In genomic region chr16:48596326-48596725, GRCh38 we compare ENCODE assay signal across 9 cellular contexts. TPM values are rescaled to one million over a fixed set of nuclear protein-coding genes. Genes with fewer than 3 reads are reported as not detected.
A peak's percentile ranks its signal among the peaks of the same experiment; 100 is the strongest.
DNase-seq lines count a peak whose midpoint lies in the region; ATAC-seq and TF ChIP-seq lines count a peak whose summit lies in the region.
"Had no signal": no experiment of that assay in that cellular context is flagged by ENCODE, and none has a peak within 500 bp of the region (broad histone marks: within the 10 kb centered on the region; RNA-seq: fewer than 3 reads in every experiment).

No MANE protein-coding gene starts in this region.

- TF ChIP-seq CTCF in activated CD8-positive, alpha-beta T cell treated with anti-CD3 and anti-CD28 coated beads for 36 hours (IDR thresholded peaks at IDR 0.05), result no peak
- TF ChIP-seq CTCF in neutrophil (IDR thresholded peaks at IDR 0.05) (no peak), Calu3 (IDR thresholded peaks at IDR 0.05; ENCODE audit: unreplicated experiment) (no peak)

- no TSS peak for BruUV-seq in Calu3 (replicated peaks; lab: Mats Ljungman, UMichigan)

- peaks cover 20% of the 10 kb centered on the region for H3K9me3 Mint-ChIP-seq in activated CD8-positive, alpha-beta T cell treated with anti-CD3 and anti-CD28 coated beads for 36 hours
- H3K9me3 Mint-ChIP-seq in Calu3 (ENCODE audit: low read depth, unreplicated experiment), result peaks cover 7% of the 10 kb centered on the region

- peak; percentile 85 for DNase-seq in activated CD8-positive, alpha-beta T cell treated with anti-CD3 and anti-CD28 coated beads for 36 hours
- DNase-seq in HK-2 (ENCODE audit: unreplicated experiment) (no peak), NCI-H2029 (lab: John Stamatoyannopoulos, UW) (no peak), Calu3 (no peak)
- DNase-seq: thyroid gland had no signal

- peaks cover 48% of the 10 kb centered on the region for H3K36me3 Mint-ChIP-seq in activated CD8-positive, alpha-beta T cell treated with anti-CD3 and anti-CD28 coated beads for 36 hours (ENCODE audit: low read depth)
- H3K36me3 Mint-ChIP-seq in Calu3 (ENCODE audit: insufficient read depth, unreplicated experiment), result no peaks in the 10 kb centered on the region

- no peaks in the 10 kb centered on the region for H3K36me3 ChIP-seq in neutrophil
- H3K36me3 ChIP-seq: thyroid gland had no signal

- peak; percentile 85 for ATAC-seq in GM19025 (IDR thresholded peaks at IDR 0.05; ENCODE audit: low read depth, unreplicated experiment)
- peak; percentile 75 for ATAC-seq in HG02623 (IDR thresholded peaks at IDR 0.05; ENCODE audit: unreplicated experiment)
- peak; percentile 93 for ATAC-seq in activated CD8-positive, alpha-beta T cell treated with anti-CD3 and anti-CD28 coated beads for 36 hours
- no peak for ATAC-seq in HG03097 (IDR thresholded peaks at IDR 0.05; ENCODE audit: low FRiP score, unreplicated experiment)

- H3K27ac Mint-ChIP-seq in activated CD8-positive, alpha-beta T cell treated with anti-CD3 and anti-CD28 coated beads for 36 hours, result peak overlapping the region; percentile 75
- no peak overlapping the region for H3K27ac Mint-ChIP-seq in Calu3 (ENCODE audit: unreplicated experiment)

- H3K4me3 Mint-ChIP-seq in activated CD8-positive, alpha-beta T cell treated with anti-CD3 and anti-CD28 coated beads for 36 hours, result no peak overlapping the region
- no peak overlapping the region for H3K4me3 Mint-ChIP-seq in Calu3 (ENCODE audit: low read depth, unreplicated experiment)

- H3K27ac ChIP-seq in neutrophil, result peak overlapping the region; percentile 83
- H3K27ac ChIP-seq: thyroid gland had no signal

- H3K4me1 Mint-ChIP-seq in activated CD8-positive, alpha-beta T cell treated with anti-CD3 and anti-CD28 coated beads for 36 hours (ENCODE audit: low read depth), result peaks cover 60% of the 10 kb centered on the region
- H3K4me1 Mint-ChIP-seq in Calu3 (ENCODE audit: low read depth, unreplicated experiment), result peaks cover 31% of the 10 kb centered on the region

- intact Hi-C loops in activated CD8-positive, alpha-beta T cell treated with anti-CD3 and anti-CD28 coated beads for 36 hours (cut with micrococcal nuclease), result loop anchor here (2.0 kb wide), 1 partner anchor 14 kb away; the partner anchor contains the start of gene N4BP1
- intact Hi-C loops in Calu3 (cut with micrococcal nuclease; ENCODE audit: unreplicated experiment), result no loop called here

- POLR2A ChIA-PET in activated CD8-positive, alpha-beta T cell treated with anti-CD3 and anti-CD28 coated beads for 36 hours (lab: Charles Lee), result interaction anchor here (1.2 to 1.8 kb wide), 4 partner anchors 9 to 13 kb away, joined by 3 to 9 read pairs (median 4); partner anchors contain the start of gene N4BP1

- no peaks in the 10 kb centered on the region for H3K9me3 ChIP-seq in neutrophil
- H3K9me3 ChIP-seq: thyroid gland had no signal

- H3K27me3 Mint-ChIP-seq in activated CD8-positive, alpha-beta T cell treated with anti-CD3 and anti-CD28 coated beads for 36 hours, result no peaks in the 10 kb centered on the region
- H3K27me3 Mint-ChIP-seq in Calu3 (ENCODE audit: unreplicated experiment), result no peaks in the 10 kb centered on the region

- H3K4me1 ChIP-seq in neutrophil (ENCODE audit: control insufficient read depth in 1 of 2, insufficient read depth in 1 of 2, low read depth in 1 of 2, low read length in 1 of 2), result peaks cover 58 to 66% of the 10 kb centered on the region in 2 experiments

- CTCF ChIA-PET in activated CD8-positive, alpha-beta T cell treated with anti-CD3 and anti-CD28 coated beads for 36 hours (lab: Charles Lee), result interaction anchor here (1.6 kb wide), 1 partner anchor 365 kb away, joined by 4 read pairs; no protein-coding TSS in a partner anchor
- CTCF ChIA-PET in Calu3 (lab: Charles Lee), result no interaction called here

- no peak overlapping the region for H3K4me3 ChIP-seq in neutrophil (ENCODE audit: low read depth in 1 of 2, low read length in 1 of 2)
- H3K4me3 ChIP-seq: thyroid gland had no signal

- no peaks in the 10 kb centered on the region for H3K27me3 ChIP-seq in neutrophil
- H3K27me3 ChIP-seq: thyroid gland had no signal

RNA-seq across cellular contexts. Expression of gene N4BP1, which starts 13.7 kb away (rescaled TPM):
- 10 to 100 TPM; 39.5 to 40.5 TPM for total RNA-seq in activated CD8-positive, alpha-beta T cell treated with anti-CD3 and anti-CD28 coated beads for 36 hours
- 41.4 and 52.5 TPM in 2 replicates for total RNA-seq in Calu3 (2022)
